Comparison of ENCODE assay signal across 8 cellular contexts in genomic region chr10:102064868-102065560, GRCh38. TPM values are rescaled to one million over a fixed set of nuclear protein-coding genes. Genes with fewer than 3 reads are reported as not detected.
DNase-seq lines count a peak whose midpoint lies in the region; ATAC-seq and TF ChIP-seq lines count a peak whose summit lies in the region.

HPS6 (plus strand) TSS chr10:102065349; CDS start chr10:102065475, 126 bp downstream.

- no peaks in the 10 kb centered on the region for H3K27me3 Mint-ChIP-seq in activated CD8-positive, alpha-beta T cell treated with anti-CD3 and anti-CD28 coated beads, Interleukin-2, amount 10 ng/mL, durations not matched to agents 7 days and 5 days (ENCODE audit: low read depth)

- peaks cover 26% of the 10 kb centered on the region for H3K4me1 Mint-ChIP-seq in activated CD8-positive, alpha-beta T cell treated with anti-CD3 and anti-CD28 coated beads, Interleukin-2, amount 10 ng/mL, durations not matched to agents 7 days and 5 days (ENCODE audit: low read depth)

- ATAC-seq in GM19324 (IDR thresholded peaks at IDR 0.05; ENCODE audit: low FRiP score, unreplicated experiment) (peak; percentile 92), HG03469 (IDR thresholded peaks at IDR 0.05; ENCODE audit: unreplicated experiment) (peak; percentile 83)
- peak; percentile 99 for ATAC-seq in activated CD8-positive, alpha-beta T cell treated with anti-CD3 and anti-CD28 coated beads, Interleukin-2, amount 10 ng/mL, durations not matched to agents 7 days and 5 days

- H3K27ac ChIP-seq in C4-2B, result peak within 1 kb of the TSS; percentile 98

- POLR2A ChIA-PET in activated CD8-positive, alpha-beta T cell treated with anti-CD3 and anti-CD28 coated beads, Interleukin-2, amount 10 ng/mL, durations not matched to agents 7 days and 5 days (lab: Charles Lee), result interaction anchor here (1.2 kb wide), 2 partner anchors 86 to 247 kb away, joined by 3 to 6 read pairs; partner anchors contain the start of gene OGA

- H3K36me3 Mint-ChIP-seq in activated CD8-positive, alpha-beta T cell treated with anti-CD3 and anti-CD28 coated beads, Interleukin-2, amount 10 ng/mL, durations not matched to agents 7 days and 5 days (ENCODE audit: low read depth), result peaks cover 12% of the 10 kb centered on the region

- H3K9me3 Mint-ChIP-seq in activated CD8-positive, alpha-beta T cell treated with anti-CD3 and anti-CD28 coated beads, Interleukin-2, amount 10 ng/mL, durations not matched to agents 7 days and 5 days (ENCODE audit: insufficient read depth), result no peaks in the 10 kb centered on the region

- DNase-seq in NCI-H82 (lab: John Stamatoyannopoulos, UW), result peak; percentile 89
- peak; percentile 91 for DNase-seq in activated CD8-positive, alpha-beta T cell treated with anti-CD3 and anti-CD28 coated beads, Interleukin-2, amount 10 ng/mL, durations not matched to agents 7 days and 5 days
- peak; percentile 80 for DNase-seq in effector CD4-positive, alpha-beta T cell
- DNase-seq in medulla oblongata (ENCODE audit: extremely low spot score), result peak; percentile 88
- peak; percentile 75 for DNase-seq in stimulated activated CD8-positive, alpha-beta memory T cell treated with anti-CD3 and anti-CD28 coated beads, Interleukin-12 subunit alpha, Interleukin-12 subunit beta, amount 100 ng/mL, for 24 hours (ENCODE audit: extremely low read depth)

- TF ChIP-seq CTCF in C4-2B (conservative IDR thresholded peaks at IDR 0.05), result peak; percentile 40

- CTCF ChIA-PET in activated CD8-positive, alpha-beta T cell treated with anti-CD3 and anti-CD28 coated beads, Interleukin-2, amount 10 ng/mL, durations not matched to agents 7 days and 5 days (lab: Charles Lee), result interaction anchor here (0.8 to 5.7 kb wide), 4 partner anchors 10 to 228 kb away, joined by 3 to 44 read pairs (median 3); no protein-coding TSS in a partner anchor

- peak within 1 kb of the TSS; percentile 88 for H3K27ac Mint-ChIP-seq in activated CD8-positive, alpha-beta T cell treated with anti-CD3 and anti-CD28 coated beads, Interleukin-2, amount 10 ng/mL, durations not matched to agents 7 days and 5 days

- peak within 1 kb of the TSS; percentile 85 for H3K4me3 Mint-ChIP-seq in activated CD8-positive, alpha-beta T cell treated with anti-CD3 and anti-CD28 coated beads, Interleukin-2, amount 10 ng/mL, durations not matched to agents 7 days and 5 days

RNA-seq across cellular contexts. Expression of gene HPS6, which starts in this region (rescaled TPM):
- 10 to 100 TPM; 23.2 to 25.3 TPM for total RNA-seq in activated CD8-positive, alpha-beta T cell treated with anti-CD3 and anti-CD28 coated beads, Interleukin-2, amount 10 ng/mL, durations not matched to agents 7 days and 5 days

Comparison
In these comparisons a context has a peak if more than half of its experiments do, and no peak if none do; other contexts are left out.
1. Peak in every context shown above with its lines: DNase-seq, ATAC-seq and H3K27ac ChIP-seq.